ENCODE assay signal across 8 cellular contexts in the genomic region with DNA sequence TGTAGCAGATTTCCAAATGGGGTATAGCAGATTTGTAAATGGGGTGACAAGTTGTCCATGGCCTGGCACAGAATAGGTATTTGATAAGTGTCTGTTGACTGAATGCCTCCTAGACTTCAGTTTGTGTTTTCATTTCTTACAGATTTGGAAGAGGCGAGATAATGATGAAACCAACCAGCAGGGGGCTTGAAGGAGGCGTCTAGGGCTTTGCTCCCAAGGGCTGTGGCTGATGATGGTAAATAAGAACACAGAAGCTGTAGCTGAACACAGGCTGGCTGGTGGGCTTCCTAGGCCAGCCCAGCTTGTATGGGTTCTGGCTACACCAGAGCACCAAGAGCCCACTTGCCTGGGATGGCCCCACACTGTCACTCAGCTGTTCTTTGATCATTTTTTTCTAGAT. TPM values are rescaled to one million over a fixed set of nuclear protein-coding genes. Genes with fewer than 3 reads are reported as not detected.
DNase-seq lines count a peak whose midpoint lies in the region; ATAC-seq and TF ChIP-seq lines count a peak whose summit lies in the region.

No MANE protein-coding gene starts in this region.

- H3K79me2 ChIP-seq in mammary epithelial cell (ENCODE audit: insufficient read depth, low read length): peaks cover 3% of the 10 kb centered on the region
- H3K79me2 ChIP-seq in neural progenitor cell (ENCODE audit: low read depth): no peaks in the 10 kb centered on the region

- H3K4me1 Mint-ChIP-seq in activated CD4-positive, alpha-beta T cell treated with anti-CD3 and anti-CD28 coated beads, Interleukin-2, amount 10 ng/mL, durations not matched to agents 7 days and 5 days: no peaks in the 10 kb centered on the region
- no peaks in the 10 kb centered on the region for H3K4me1 Mint-ChIP-seq in neural progenitor cell

- POLR2A ChIA-PET in activated CD4-positive, alpha-beta T cell treated with anti-CD3 and anti-CD28 coated beads, Interleukin-2, amount 10 ng/mL, durations not matched to agents 7 days and 5 days (lab: Charles Lee): no interaction called here

- intact Hi-C loops in mammary epithelial cell (cut with micrococcal nuclease): no loop called here

- TF ChIP-seq CTCF in mammary epithelial cell (conservative IDR thresholded peaks at IDR 0.05 in 1 of 2, IDR thresholded peaks at IDR 0.05 in 1 of 2; ENCODE audit: extremely low read depth in 1 of 2, insufficient read depth in 1 of 2, low read depth in 1 of 2, low read length in 2 of 2) (peak; percentile 35 to 41), neural progenitor cell (IDR thresholded peaks at IDR 0.05) (peak; percentile 38)

- in situ Hi-C loops in mammary epithelial cell (cut with MboI; ENCODE audit: low sequenced_read_pairs in 2 of 2): no loop called here

- H3K36me3 ChIP-seq in mammary epithelial cell (ENCODE audit: insufficient read depth, low read length): peaks cover 44% of the 10 kb centered on the region
- H3K36me3 ChIP-seq in neural progenitor cell: peaks cover 3% of the 10 kb centered on the region

- H3K27ac ChIP-seq in mammary epithelial cell (ENCODE audit: insufficient read depth, low read depth, low read length): no peak overlapping the region
- no peak overlapping the region for H3K27ac ChIP-seq in neural progenitor cell

- H3K4me3 ChIP-seq in mammary epithelial cell (replicated peaks in 1 of 3; ENCODE audit: insufficient read depth in 1 of 3, low read depth in 2 of 3, low read length in 3 of 3): no peak overlapping the region
- no peak overlapping the region for H3K4me3 ChIP-seq in neural progenitor cell

- H3K9me3 Mint-ChIP-seq in activated CD4-positive, alpha-beta T cell treated with anti-CD3 and anti-CD28 coated beads, Interleukin-2, amount 10 ng/mL, durations not matched to agents 7 days and 5 days: no peaks in the 10 kb centered on the region
- H3K9me3 Mint-ChIP-seq in neural progenitor cell: no peaks in the 10 kb centered on the region

- CTCF ChIA-PET in activated CD4-positive, alpha-beta T cell treated with anti-CD3 and anti-CD28 coated beads, Interleukin-2, amount 10 ng/mL, durations not matched to agents 7 days and 5 days (lab: Charles Lee): interaction anchor here (0.8 to 3.2 kb wide), 7 partner anchors 9 to 59 kb away, joined by 3 to 15 read pairs (median 4); no protein-coding TSS in a partner anchor
- CTCF ChIA-PET in mammary epithelial cell (lab: Charles Lee; ENCODE audit: low non-redundant PET): no interaction called here

- H2AFZ ChIP-seq in mammary epithelial cell (ENCODE audit: low read depth, low read length): no peak overlapping the region
- H2AFZ ChIP-seq in neural progenitor cell (replicated peaks): no peak overlapping the region

- H3K4me1 ChIP-seq in mammary epithelial cell (ENCODE audit: insufficient read depth, low read length): no peaks in the 10 kb centered on the region
- no peaks in the 10 kb centered on the region for H3K4me1 ChIP-seq in neural progenitor cell

- BruUV-seq in mammary epithelial cell (replicated peaks; lab: Mats Ljungman, UMichigan): no TSS peak

- 72% methylated on average over 2 of the region's 2 CpGs for WGBS in mammary epithelial cell (ENCODE audit: low coverage, missing lambda C conversion rate)

- H3K4me2 ChIP-seq in mammary epithelial cell (ENCODE audit: insufficient read depth, low read depth, low read length) (no peak overlapping the region), neural progenitor cell (no peak overlapping the region)

- H3K9ac ChIP-seq in mammary epithelial cell (ENCODE audit: insufficient read depth, low read length): no peak overlapping the region
- H3K9ac ChIP-seq in neural progenitor cell: no peak overlapping the region

- ATAC-seq in GM19463 (IDR thresholded peaks at IDR 0.05; ENCODE audit: unreplicated experiment) (no peak), HG03354 (IDR thresholded peaks at IDR 0.05; ENCODE audit: poor library complexity, severe bottlenecking, unreplicated experiment) (no peak)

- no peaks in the 10 kb centered on the region for H3K27me3 Mint-ChIP-seq in activated CD4-positive, alpha-beta T cell treated with anti-CD3 and anti-CD28 coated beads, Interleukin-2, amount 10 ng/mL, durations not matched to agents 7 days and 5 days
- H3K27me3 Mint-ChIP-seq in neural progenitor cell (ENCODE audit: insufficient read depth, low read depth): peaks cover 2% of the 10 kb centered on the region

- H3F3A ChIP-seq in neural progenitor cell (ENCODE audit: low read depth): no peaks in the 10 kb centered on the region

- no peaks in the 10 kb centered on the region for H3K9me3 ChIP-seq in mammary epithelial cell (replicated peaks; ENCODE audit: insufficient read depth, low read length)
- H3K9me3 ChIP-seq in neural progenitor cell (ENCODE audit: low read depth): no peaks in the 10 kb centered on the region

- H3K4me3 Mint-ChIP-seq in activated CD4-positive, alpha-beta T cell treated with anti-CD3 and anti-CD28 coated beads, Interleukin-2, amount 10 ng/mL, durations not matched to agents 7 days and 5 days: no peak overlapping the region
- no peak overlapping the region for H3K4me3 Mint-ChIP-seq in neural progenitor cell

- DNase-seq in activated CD4-positive, alpha-beta T cell treated with anti-CD3 and anti-CD28 coated beads, Interleukin-2, amount 10 ng/mL, durations not matched to agents 7 days and 5 days: peak; percentile 38
- DNase-seq in activated CD4-positive, alpha-beta T cell treated with anti-CD3 and anti-CD28 coated beads for 1 hour: no peak
- DNase-seq in M059J (ENCODE audit: low read depth) (peak; percentile 48), mammary epithelial cell (no peak), neural progenitor cell (ENCODE audit: low spot score) (peak; percentile 18), MV-4-11 (lab: John Stamatoyannopoulos, UW) (no peak)

- dilution Hi-C loops in mammary epithelial cell (cut with HindIII; ENCODE audit: low sequenced_read_pairs): no loop called here

- H3K27ac Mint-ChIP-seq in activated CD4-positive, alpha-beta T cell treated with anti-CD3 and anti-CD28 coated beads, Interleukin-2, amount 10 ng/mL, durations not matched to agents 7 days and 5 days: no peak overlapping the region
- no peak overlapping the region for H3K27ac Mint-ChIP-seq in neural progenitor cell

- no peaks in the 10 kb centered on the region for H4K20me1 ChIP-seq in mammary epithelial cell (ENCODE audit: insufficient read depth, low read length)
- H4K20me1 ChIP-seq in neural progenitor cell (ENCODE audit: low read depth): peaks cover 3% of the 10 kb centered on the region

- H3K27me3 ChIP-seq in mammary epithelial cell (ENCODE audit: insufficient read depth, low read length) (no peaks in the 10 kb centered on the region), neural progenitor cell (no peaks in the 10 kb centered on the region)

- H3K36me3 Mint-ChIP-seq in activated CD4-positive, alpha-beta T cell treated with anti-CD3 and anti-CD28 coated beads, Interleukin-2, amount 10 ng/mL, durations not matched to agents 7 days and 5 days (ENCODE audit: low read depth): peaks cover 51% of the 10 kb centered on the region
- H3K36me3 Mint-ChIP-seq in neural progenitor cell: peaks cover 30% of the 10 kb centered on the region

RNA-seq across cellular contexts. Expression of a gene that starts 19.4 kb away (rescaled TPM):
- not detected for total RNA-seq in activated CD4-positive, alpha-beta T cell treated with anti-CD3 and anti-CD28 coated beads, Interleukin-2, amount 10 ng/mL, durations not matched to agents 7 days and 5 days
- total RNA-seq in M059J (2014; rRNA removed; shearing (Covaris generic)): not detected in 2 replicates
- total RNA-seq in mammary epithelial cell (not detected), neural progenitor cell (ENCODE audit: low replicate concordance) (not detected in 2 replicates)
- polyA plus RNA-seq in mammary epithelial cell: not detected
- not detected for polyA minus RNA-seq in mammary epithelial cell

RNA-seq across cellular contexts. Expression of a gene that starts 32.6 kb away (rescaled TPM):
- 10 to 100 TPM; 71.9 to 77.0 TPM for total RNA-seq in activated CD4-positive, alpha-beta T cell treated with anti-CD3 and anti-CD28 coated beads, Interleukin-2, amount 10 ng/mL, durations not matched to agents 7 days and 5 days
- total RNA-seq in M059J (2014; rRNA removed; shearing (Covaris generic)): 102 and 118 TPM in 2 replicates
- total RNA-seq in mammary epithelial cell (10 to 100 TPM; 31.2 to 53.3 TPM), neural progenitor cell (ENCODE audit: low replicate concordance) (85.3 and 87.3 TPM in 2 replicates)
- polyA plus RNA-seq in mammary epithelial cell: 56.3 TPM
- 50.5 TPM for polyA minus RNA-seq in mammary epithelial cell

RNA-seq across cellular contexts. Expression of a gene that starts 36.8 kb away (rescaled TPM):
- total RNA-seq in activated CD4-positive, alpha-beta T cell treated with anti-CD3 and anti-CD28 coated beads, Interleukin-2, amount 10 ng/mL, durations not matched to agents 7 days and 5 days: 10 to 100 TPM; 46.1 to 55.3 TPM
- 11.9 and 19.1 TPM in 2 replicates for total RNA-seq in M059J (2014; rRNA removed; shearing (Covaris generic))
- total RNA-seq in mammary epithelial cell: 10 to 100 TPM; 10.8 to 21.9 TPM
- 7.0 TPM for polyA plus RNA-seq in mammary epithelial cell
- 48.4 TPM for polyA minus RNA-seq in mammary epithelial cell
- total RNA-seq in neural progenitor cell (ENCODE audit: low replicate concordance): 31.1 and 47.6 TPM in 2 replicates

RNA-seq across cellular contexts. Expression of a gene that starts 45.5 kb away (rescaled TPM):
- 10 to 100 TPM; 72.9 to 75.5 TPM for total RNA-seq in activated CD4-positive, alpha-beta T cell treated with anti-CD3 and anti-CD28 coated beads, Interleukin-2, amount 10 ng/mL, durations not matched to agents 7 days and 5 days
- not detected in 2 replicates for total RNA-seq in M059J (2014; rRNA removed; shearing (Covaris generic))
- total RNA-seq in mammary epithelial cell (not detected), neural progenitor cell (ENCODE audit: low replicate concordance) (0.65 TPM in 1 of 2 replicates, not detected in the other)
- polyA plus RNA-seq in mammary epithelial cell: not detected
- not detected for polyA minus RNA-seq in mammary epithelial cell

RNA-seq across cellular contexts. Expression of a gene that starts 46.1 kb away (rescaled TPM):
- total RNA-seq in activated CD4-positive, alpha-beta T cell treated with anti-CD3 and anti-CD28 coated beads, Interleukin-2, amount 10 ng/mL, durations not matched to agents 7 days and 5 days: 1 to 10 TPM; 1.5 to 1.7 TPM
- 2.3 and 3.6 TPM in 2 replicates for total RNA-seq in M059J (2014; rRNA removed; shearing (Covaris generic))
- total RNA-seq in mammary epithelial cell: 10 to 100 TPM; 12.5 to 14.2 TPM
- polyA plus RNA-seq in mammary epithelial cell: 11.4 TPM
- polyA minus RNA-seq in mammary epithelial cell: 19.7 TPM
- 7.2 and 12.5 TPM in 2 replicates for total RNA-seq in neural progenitor cell (ENCODE audit: low replicate concordance)

Comparison
In these comparisons a context has a peak if more than half of its experiments do, and no peak if none do; other contexts are left out.
1. DNase-seq: peak in activated CD4-positive, alpha-beta T cell treated with anti-CD3 and anti-CD28 coated beads, Interleukin-2, amount 10 ng/mL, durations not matched to agents 7 days and 5 days (single experiment), M059J (single experiment) and neural progenitor cell (single experiment); none in activated CD4-positive, alpha-beta T cell treated with anti-CD3 and anti-CD28 coated beads for 1 hour (single experiment), mammary epithelial cell (single experiment) and MV-4-11 (single experiment).